In the genomic region with DNA sequence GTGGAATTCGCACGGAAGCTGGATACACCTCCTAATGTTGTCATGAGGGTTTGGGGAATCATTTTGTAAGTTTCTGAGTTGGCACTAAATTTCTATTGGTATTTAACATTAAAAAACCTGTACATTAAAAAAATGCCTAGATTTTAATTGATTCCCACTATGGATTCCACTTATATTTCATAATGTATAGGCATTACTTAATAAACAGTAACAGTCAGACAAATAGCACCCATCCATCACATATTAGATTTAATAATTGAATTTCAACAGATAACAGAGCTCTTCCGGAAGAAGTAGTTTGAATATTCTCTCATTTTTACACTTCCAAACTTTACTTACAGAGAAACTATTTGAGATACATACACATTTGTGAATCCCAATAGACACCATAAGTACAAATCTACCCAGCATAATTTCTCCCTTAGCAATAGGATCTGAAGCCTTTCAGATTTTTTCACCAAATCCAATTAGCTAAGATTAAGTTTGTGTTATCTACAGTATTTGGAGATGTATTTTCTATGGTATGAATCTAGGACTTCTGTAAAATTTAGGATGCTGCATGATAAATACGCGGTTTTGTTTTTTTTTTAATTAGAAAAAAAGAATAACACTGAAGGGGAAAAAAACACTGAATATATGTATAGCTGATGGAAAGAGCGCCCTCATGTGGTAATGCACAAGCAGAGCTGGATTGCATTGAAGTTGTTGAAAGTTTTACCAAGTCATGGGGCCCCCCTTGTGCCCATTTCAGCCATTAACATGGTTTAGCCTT, we compare ENCODE assay signal across 8 cellular contexts. TPM values are rescaled to one million over a fixed set of nuclear protein-coding genes. Genes with fewer than 3 reads are reported as not detected.
DNase-seq lines count a peak whose midpoint lies in the region; ATAC-seq and TF ChIP-seq lines count a peak whose summit lies in the region.

No MANE protein-coding gene starts in this region.

- WGBS in mesenchymal stem cell = 51% methylated on average over 6 of the region's 6 CpGs

- H2BK15ac ChIP-seq in mesenchymal stem cell (ENCODE audit: low read depth, poor library complexity, severe bottlenecking) = no peak overlapping the region

- no peaks in the 10 kb centered on the region for H3K27me3 ChIP-seq in mesenchymal stem cell (ENCODE audit: control insufficient read depth in 1 of 2, insufficient read depth in 1 of 2, low read length in 2 of 2)

- no peaks in the 10 kb centered on the region for H3K79me1 ChIP-seq in mesenchymal stem cell (replicated peaks; ENCODE audit: low read length, poor library complexity, severe bottlenecking)

- peak; percentile 61 for TF ChIP-seq CTCF in AG09319 (IDR thresholded peaks at IDR 0.05; ENCODE audit: low read depth, low read length)
- peak; percentile 73 for TF ChIP-seq CTCF in GM12874 (IDR thresholded peaks at IDR 0.05; ENCODE audit: insufficient read depth, low read depth, low read length)
- TF ChIP-seq CTCF in astrocyte of the spinal cord (IDR thresholded peaks at IDR 0.05; ENCODE audit: low read depth, low read length) = peak; percentile 71

- no peak overlapping the region for H3K27ac ChIP-seq in mesenchymal stem cell (ENCODE audit: low read length, poor library complexity, severe bottlenecking)

- H3K4me1 ChIP-seq in mesenchymal stem cell (ENCODE audit: control insufficient read depth, insufficient read depth, low read depth, low read length) = no peaks in the 10 kb centered on the region

- H3K9ac ChIP-seq in mesenchymal stem cell (ENCODE audit: low read length) = no peak overlapping the region

- H3K36me3 ChIP-seq in mesenchymal stem cell (ENCODE audit: control insufficient read depth in 1 of 2, insufficient read depth in 2 of 2, low read depth in 1 of 2, low read length in 2 of 2) = no peaks in the 10 kb centered on the region

- no peak overlapping the region for H2BK120ac ChIP-seq in mesenchymal stem cell (ENCODE audit: low read depth, low read length)

- no peak overlapping the region for H3K18ac ChIP-seq in mesenchymal stem cell (ENCODE audit: low read depth in 1 of 2, low read length in 2 of 2)

- H3K4ac ChIP-seq in mesenchymal stem cell (ENCODE audit: low read depth in 1 of 2, low read length in 2 of 2) = no peak overlapping the region

- no peak overlapping the region for H2AK5ac ChIP-seq in mesenchymal stem cell (ENCODE audit: low read length, severe bottlenecking)

- no peak overlapping the region for H4K91ac ChIP-seq in mesenchymal stem cell (ENCODE audit: low read length)

- DNase-seq in AG09319 (ENCODE audit: extremely low read depth, low read depth) (peak; percentile 8), NCI-H146 treated with DMSO at 0.1 percent for 48 hours (lab: John Stamatoyannopoulos, UW; ENCODE audit: unreplicated experiment) (peak; percentile 5), astrocyte of the spinal cord (ENCODE audit: low read depth, low spot score) (peak; percentile 32), mesenchymal stem cell (peak; percentile 54), GM19240 (ENCODE audit: insufficient read length, low spot score) (no peak)
- no peak for DNase-seq in activated T-cell treated with anti-CD3 and anti-CD28 coated beads, Interleukin-2, amount 50 U/mL, for 1 hour

- no peak overlapping the region for H3K14ac ChIP-seq in mesenchymal stem cell (ENCODE audit: low read length in 2 of 2)

- H4K8ac ChIP-seq in mesenchymal stem cell (ENCODE audit: low read length) = no peak overlapping the region

- no peak overlapping the region for H2BK12ac ChIP-seq in mesenchymal stem cell (ENCODE audit: low read length in 2 of 2)

- ATAC-seq in HG02852 (IDR thresholded peaks at IDR 0.05; ENCODE audit: unreplicated experiment) = peak; percentile 75

- no peak overlapping the region for H3K4me2 ChIP-seq in mesenchymal stem cell (ENCODE audit: low read length, poor library complexity, severe bottlenecking)

- H2BK5ac ChIP-seq in mesenchymal stem cell (ENCODE audit: low read depth, low read length, poor library complexity, severe bottlenecking) = no peak overlapping the region

- in situ Hi-C loops in astrocyte of the spinal cord (cut with HindIII; ENCODE audit: low sequenced_read_pairs) = no loop called here

- H3K23ac ChIP-seq in mesenchymal stem cell (ENCODE audit: low read length in 2 of 2) = no peak overlapping the region

- H3K9me3 ChIP-seq in mesenchymal stem cell (ENCODE audit: control insufficient read depth, low read length) = no peaks in the 10 kb centered on the region

- H3K4me3 ChIP-seq in astrocyte of the spinal cord (ENCODE audit: low read depth, low read length) (no peak overlapping the region), mesenchymal stem cell (ENCODE audit: insufficient read depth in 1 of 2, low read depth in 1 of 2, low read length in 2 of 2) (no peak overlapping the region)

- H2AFZ ChIP-seq in mesenchymal stem cell (ENCODE audit: low read depth, low read length) = no peak overlapping the region

RNA-seq across cellular contexts. Expression of gene ODAM, which starts 12.2 kb away (rescaled TPM):
- polyA plus RNA-seq in mesenchymal stem cell (2013, experiment 1 of 2) = not detected
- polyA plus RNA-seq in mesenchymal stem cell (2013, experiment 2 of 2) = not detected

RNA-seq across cellular contexts. Expression of gene PRR27, which starts 29.3 kb away (rescaled TPM):
- polyA plus RNA-seq in mesenchymal stem cell (2013, experiment 1 of 2) = not detected
- polyA plus RNA-seq in mesenchymal stem cell (2013, experiment 2 of 2) = not detected

RNA-seq across cellular contexts. Expression of gene FDCSP, which starts 42.6 kb away (rescaled TPM):
- not detected for polyA plus RNA-seq in mesenchymal stem cell (2013, experiment 1 of 2)
- polyA plus RNA-seq in mesenchymal stem cell (2013, experiment 2 of 2) = not detected

RNA-seq across cellular contexts. Expression of gene CSN3, which starts 59.0 kb away (rescaled TPM):
- polyA plus RNA-seq in mesenchymal stem cell (2013, experiment 1 of 2) = not detected
- polyA plus RNA-seq in mesenchymal stem cell (2013, experiment 2 of 2) = not detected

Comparison
In these comparisons a context has a peak if more than half of its experiments do, and no peak if none do; other contexts are left out.
1. DNase-seq: peak in AG09319 (single experiment), NCI-H146 treated with DMSO at 0.1 percent for 48 hours (single experiment), astrocyte of the spinal cord (single experiment) and mesenchymal stem cell (single experiment); none in GM19240 (single experiment) and activated T-cell treated with anti-CD3 and anti-CD28 coated beads, Interleukin-2, amount 50 U/mL, for 1 hour (single experiment).
2. Peak in every context shown above with its lines, with median percentiles within 50 percentile points of each other: CTCF ChIP-seq.